19 cellular contexts compared by ENCODE assay signal in genomic region chr1:3151456-3151855, GRCh38.
DNase-seq lines count a peak whose midpoint lies in the region; ATAC-seq, FAIRE-seq and TF ChIP-seq lines count a peak whose summit lies in the region.
"Had no signal": no experiment of that assay in that cellular context is flagged by ENCODE, and none has a peak within 500 bp of the region (broad histone marks: within the 10 kb centered on the region; RNA-seq: fewer than 3 reads in every experiment).

No MANE protein-coding gene starts in this region.

- H3K27ac ChIP-seq in BLaER1 (no peak overlapping the region; the same call in 1 of the 2 replicates), thoracic aorta (peak overlapping the region; percentile 69 to 71)
- H3K27ac ChIP-seq: 22Rv1, A549, GM23248 had no signal

- no peak for TF ChIP-seq CTCF in bronchial epithelial cell (IDR thresholded peaks at IDR 0.05; ENCODE audit: insufficient read depth, low read length, severe bottlenecking)
- no peak for TF ChIP-seq CTCF in thoracic aorta (IDR thresholded peaks at IDR 0.05)

- peak overlapping the region; percentile 60 for H3K4me2 ChIP-seq in BLaER1
- H3K4me2 ChIP-seq: A549 had no signal

- no peaks in the 10 kb centered on the region for H3K36me3 ChIP-seq in BLaER1
- H3K36me3 ChIP-seq in bronchial epithelial cell (ENCODE audit: control insufficient read depth, insufficient read depth, low read length), result no peaks in the 10 kb centered on the region
- H3K36me3 ChIP-seq in thoracic aorta, result no peaks in the 10 kb centered on the region
- H3K36me3 ChIP-seq: HAP-1 had no signal

- peaks cover 11% of the 10 kb centered on the region; the same call in 1 of the 2 replicates for H4K20me1 ChIP-seq in BLaER1

- H3K4me1 ChIP-seq in BLaER1 (peaks cover 69% of the 10 kb centered on the region), thoracic aorta (ENCODE audit: control insufficient read depth in 1 of 2, low read depth in 2 of 2) (peaks cover 12 to 83% of the 10 kb centered on the region in 2 donors)
- H3K4me1 ChIP-seq: A549, HAP-1 had no signal

- no peak for DNase-seq in Right ventricle myocardium inferior (ENCODE audit: missing footprints)
- DNase-seq in left cardiac atrium, result no peak
- no peak for DNase-seq in bronchial epithelial cell (ENCODE audit: low read depth)
- no peak for DNase-seq in thoracic aorta (ENCODE audit: low spot score)
- DNase-seq in stimulated activated CD4-positive, alpha-beta T cell treated with anti-CD3 and anti-CD28 coated beads, Interleukin-2, amount 100 ng/mL, for 48 hours, result no peak
- no peak for DNase-seq in DMS53 (lab: John Stamatoyannopoulos, UW)
- DNase-seq: AML-193; Calu3; CD8-positive, alpha-beta T cell; DND-41; EL; GM23248 had no signal

- H3K4me3 ChIP-seq in BLaER1 (no peak overlapping the region), bronchial epithelial cell (ENCODE audit: low read depth, low read length) (no peak overlapping the region), thoracic aorta (no peak overlapping the region)
- H3K4me3 ChIP-seq: A549, GM23248, HAP-1 had no signal

- no peak overlapping the region for H3K9ac ChIP-seq in BLaER1
- H3K9ac ChIP-seq: GM23248 had no signal

- ATAC-seq in Right ventricle myocardium inferior (peak; percentile 47), left cardiac atrium (no peak), thoracic aorta (ENCODE audit: insufficient number of reproducible peaks, low FRiP score, low read depth) (no peak), HG02840 (IDR thresholded peaks at IDR 0.05; ENCODE audit: low FRiP score, unreplicated experiment) (no peak)
- ATAC-seq: A549; CD8-positive, alpha-beta T cell had no signal

- H3K9me3 ChIP-seq in BLaER1 (no peaks in the 10 kb centered on the region), thoracic aorta (no peaks in the 10 kb centered on the region)
- H3K9me3 ChIP-seq: A549, HAP-1 had no signal

- H3K27me3 ChIP-seq in BLaER1 (peaks cover 42% of the 10 kb centered on the region), bronchial epithelial cell (ENCODE audit: control insufficient read depth, insufficient read depth, low read length) (no peaks in the 10 kb centered on the region), thoracic aorta (replicated peaks; ENCODE audit: insufficient read depth) (no peaks in the 10 kb centered on the region)

- intact Hi-C loops in Right ventricle myocardium inferior (cut with DNase I) (no loop called here), left cardiac atrium (cut with DNase I) (no loop called here)

- peak; percentile 47 for FAIRE-seq in bronchial epithelial cell (lab: Jason Lieb, UNC)
- FAIRE-seq: A549, GM12891, GM19239 had no signal
